ENCODE assay signal across 16 cellular contexts in genomic region chr12:131825146-131825892, GRCh38. TPM values are rescaled to one million over a fixed set of nuclear protein-coding genes. Genes with fewer than 3 reads are reported as not detected.
A peak's percentile ranks its signal among the peaks of the same experiment; 100 is the strongest.
DNase-seq lines count a peak whose midpoint lies in the region; ATAC-seq and TF ChIP-seq lines count a peak whose summit lies in the region.
"Had no signal": no experiment of that assay in that cellular context is flagged by ENCODE, and none has a peak within 500 bp of the region (broad histone marks: within the 10 kb centered on the region; RNA-seq: fewer than 3 reads in every experiment).

No MANE protein-coding gene starts in this region.

- H3K27ac Mint-ChIP-seq in osteocyte (ENCODE audit: unreplicated experiment): no peak overlapping the region
- H3K27ac Mint-ChIP-seq in T-cell: no peak overlapping the region
- H3K27ac Mint-ChIP-seq in naive thymus-derived CD4-positive, alpha-beta T cell: no peak overlapping the region

- TF ChIP-seq CTCF in AG04450 (IDR thresholded peaks at IDR 0.05; ENCODE audit: low read depth, low read length) (no peak), body of pancreas (IDR thresholded peaks at IDR 0.05) (no peak), osteocyte (IDR thresholded peaks at IDR 0.05) (no peak)

- H3K4me1 Mint-ChIP-seq in osteocyte (ENCODE audit: unreplicated experiment): peaks cover 5% of the 10 kb centered on the region
- H3K4me1 Mint-ChIP-seq in T-cell: peaks cover 5 to 18% (median 8%) of the 10 kb centered on the region in 3 donors
- peaks cover 0 to 12% (median 6%) of the 10 kb centered on the region in 7 donors for H3K4me1 Mint-ChIP-seq in naive thymus-derived CD4-positive, alpha-beta T cell

- POLR2A ChIA-PET in AG04450 (lab: Yijun Ruan, JAX): interaction anchor here (0.7 kb wide), 1 partner anchor 734 kb away, joined by 3 read pairs; no protein-coding TSS in a partner anchor
- POLR2A ChIA-PET in T-cell (lab: Charles Lee): no interaction called here
- POLR2A ChIA-PET in naive thymus-derived CD4-positive, alpha-beta T cell (lab: Charles Lee): no interaction called here

- no peak overlapping the region for H3K4me3 Mint-ChIP-seq in osteocyte (ENCODE audit: unreplicated experiment)
- no peak overlapping the region for H3K4me3 Mint-ChIP-seq in T-cell
- peak overlapping the region in 1 of 10 donors; percentile 27 for H3K4me3 Mint-ChIP-seq in naive thymus-derived CD4-positive, alpha-beta T cell

- CTCF ChIA-PET in AG04450 (lab: Charles Lee): interaction anchor here (0.6 kb wide), 2 partner anchors 158 to 719 kb away, joined by 3 read pairs; no protein-coding TSS in a partner anchor
- CTCF ChIA-PET in T-cell (lab: Charles Lee): interaction anchor here in 1 of 2 donors (0.7 kb wide), 1 partner anchor 375 kb away, joined by 5 read pairs; no protein-coding TSS in a partner anchor
- CTCF ChIA-PET in naive thymus-derived CD4-positive, alpha-beta T cell (lab: Charles Lee): interaction anchor here (0.7 kb wide), 1 partner anchor 143 kb away, joined by 4 read pairs; no protein-coding TSS in a partner anchor

- H3K27me3 Mint-ChIP-seq in osteocyte (ENCODE audit: unreplicated experiment): peaks cover 21% of the 10 kb centered on the region
- H3K27me3 Mint-ChIP-seq in T-cell: peaks cover 28 to 40% of the 10 kb centered on the region in 2 donors
- peaks cover 18 to 42% (median 32%) of the 10 kb centered on the region in 5 donors for H3K27me3 Mint-ChIP-seq in naive thymus-derived CD4-positive, alpha-beta T cell

- no peak for DNase-seq in AG04450 (ENCODE audit: low read depth, low spot score)
- peak; percentile 16 for DNase-seq in G401 (ENCODE audit: low spot score)
- DNase-seq in body of pancreas: peak in 3 of 4 donors; percentile 53 to 71 (median 57)
- DNase-seq in medulla oblongata (ENCODE audit: extremely low spot score): peak; percentile 41
- DNase-seq in activated CD4-positive, alpha-beta T cell treated with anti-CD3 and anti-CD28 coated beads, Interleukin-2, amount 50 U/mL, for 4 hours: no peak
- DNase-seq in osteocyte (ENCODE audit: extremely low spot score, unreplicated experiment): no peak
- DNase-seq in T-cell: no peak
- DNase-seq in naive thymus-derived CD4-positive, alpha-beta T cell: no peak
- DNase-seq: BE2C; colonic mucosa; HCEC 1CT; NCI-H345; OCI-M1; stimulated activated CD4-positive, alpha-beta T cell treated with anti-CD3 and anti-CD28 coated beads, Interleukin-15, amount 100 ng/mL, for 24 hours; upper lobe of left lung had no signal

- no peaks in the 10 kb centered on the region for H3K36me3 ChIP-seq in body of pancreas (replicated peaks in 1 of 2; ENCODE audit: insufficient read depth in 1 of 2, low read depth in 2 of 2)
- no peaks in the 10 kb centered on the region for H3K36me3 ChIP-seq in naive thymus-derived CD4-positive, alpha-beta T cell (ENCODE audit: control insufficient read depth in 2 of 3, insufficient read depth in 3 of 3, low read length in 3 of 3)
- H3K36me3 ChIP-seq: BE2C, colonic mucosa, upper lobe of left lung had no signal

- H3K27me3 ChIP-seq in AG04450 (ENCODE audit: control insufficient read depth, insufficient read depth, low read length) (peaks cover 2% of the 10 kb centered on the region), body of pancreas (peaks cover 0 to 16% of the 10 kb centered on the region in 2 donors)
- peaks cover 0 to 6% of the 10 kb centered on the region in 2 donors for H3K27me3 ChIP-seq in naive thymus-derived CD4-positive, alpha-beta T cell (ENCODE audit: control insufficient read depth in 2 of 2, insufficient read depth in 2 of 2, low read length in 2 of 2)

- H3K36me3 Mint-ChIP-seq in osteocyte (ENCODE audit: unreplicated experiment) (no peaks in the 10 kb centered on the region), T-cell (no peaks in the 10 kb centered on the region)
- H3K36me3 Mint-ChIP-seq in naive thymus-derived CD4-positive, alpha-beta T cell: peaks cover 0 to 3% (median 0%) of the 10 kb centered on the region in 5 donors

- in situ Hi-C loops in G401 (cut with HindIII; ENCODE audit: low sequenced_read_pairs): no loop called here

- peak overlapping the region; percentile 40 for H3K4me3 ChIP-seq in AG04450 (ENCODE audit: low read depth, low read length)
- no peak overlapping the region for H3K4me3 ChIP-seq in body of pancreas
- H3K4me3 ChIP-seq in naive thymus-derived CD4-positive, alpha-beta T cell (ENCODE audit: low read length): no peak overlapping the region
- H3K4me3 ChIP-seq: colonic mucosa, upper lobe of left lung had no signal

- TF ChIP-seq POLR2A in body of pancreas (IDR thresholded peaks at IDR 0.05): no peak

- 48 to 71% methylated on average over 18 of the region's 18 CpGs for WGBS in body of pancreas, 2 donors

- intact Hi-C loops in body of pancreas (cut with DNase I): no loop called here
- intact Hi-C loops in naive thymus-derived CD4-positive, alpha-beta T cell (cut with micrococcal nuclease): no loop called here

- peaks cover 33% of the 10 kb centered on the region for H3K4me1 ChIP-seq in body of pancreas
- peaks cover 0 to 10% of the 10 kb centered on the region in 2 donors for H3K4me1 ChIP-seq in naive thymus-derived CD4-positive, alpha-beta T cell (ENCODE audit: control insufficient read depth in 2 of 2, insufficient read depth in 2 of 2, low read length in 2 of 2)
- H3K4me1 ChIP-seq: BE2C, colonic mucosa had no signal

- H3K9me3 Mint-ChIP-seq in osteocyte (ENCODE audit: unreplicated experiment) (no peaks in the 10 kb centered on the region), T-cell (no peaks in the 10 kb centered on the region)
- H3K9me3 Mint-ChIP-seq in naive thymus-derived CD4-positive, alpha-beta T cell: no peaks in the 10 kb centered on the region

- H3K9me3 ChIP-seq in AG04450 (ENCODE audit: control insufficient read depth, insufficient read depth, low read length) (no peaks in the 10 kb centered on the region; the same call in 1 of the 2 replicates), body of pancreas (no peaks in the 10 kb centered on the region)
- no peaks in the 10 kb centered on the region for H3K9me3 ChIP-seq in naive thymus-derived CD4-positive, alpha-beta T cell (ENCODE audit: control insufficient read depth in 2 of 3, low read length in 3 of 3)
- H3K9me3 ChIP-seq: BE2C, colonic mucosa, upper lobe of left lung had no signal

- H3K27ac ChIP-seq in AG04450 (ENCODE audit: low read depth, low read length): no peak overlapping the region
- peak overlapping the region in 1 of 4 donors; percentile 19 for H3K27ac ChIP-seq in body of pancreas
- no peak overlapping the region for H3K27ac ChIP-seq in naive thymus-derived CD4-positive, alpha-beta T cell (ENCODE audit: low read depth, low read length)
- H3K27ac ChIP-seq: colonic mucosa, upper lobe of left lung had no signal

- ATAC-seq in body of pancreas: no peak
- ATAC-seq in T-cell (replicated peaks in 1 of 4): no peak
- ATAC-seq in naive thymus-derived CD4-positive, alpha-beta T cell: no peak
- ATAC-seq: activated CD4-positive, CD25-positive, alpha-beta regulatory T cell treated with anti-CD3 and anti-CD28 coated beads, Interleukin-2, amount 50 U/mL, for 24 hours had no signal

RNA-seq across cellular contexts. Expression of gene MMP17, which starts 2.9 kb away (rescaled TPM):
- 9.9 and 13.2 TPM in 2 replicates for polyA plus RNA-seq in AG04450 (2011; rRNA removed)
- polyA minus RNA-seq in AG04450 (2011; rRNA and poly(A)+ RNA removed): 5.7 and 6.7 TPM in 2 replicates
- total RNA-seq in G401 (2014; rRNA removed; shearing (Covaris generic)): 2.0 and 3.4 TPM in 2 replicates
- total RNA-seq in body of pancreas (1 to 10 TPM; 2.6 to 6.7 TPM), osteocyte (1.7 and 2.9 TPM in 2 replicates), T-cell (1 to 10 TPM in 3 of 5 donors, under 1 TPM in 2; 0.58 to 2.7 (median 1.2) TPM)
- total RNA-seq in naive thymus-derived CD4-positive, alpha-beta T cell: 1 to 10 TPM in 2 of 5 experiments, not detected in 3; 1.1 to 9.3 TPM
- polyA plus RNA-seq in naive thymus-derived CD4-positive, alpha-beta T cell: not detected

Comparison
In these comparisons a context has a peak if more than half of its experiments do, and no peak if none do; other contexts are left out.
1. DNase-seq: peak in G401 (single experiment), body of pancreas (3 of 4) and medulla oblongata (single experiment); none in AG04450 (single experiment), activated CD4-positive, alpha-beta T cell treated with anti-CD3 and anti-CD28 coated beads, Interleukin-2, amount 50 U/mL, for 4 hours (0 of 2), osteocyte (single experiment), T-cell (0 of 34) and naive thymus-derived CD4-positive, alpha-beta T cell (0 of 9).